Comparison of ENCODE assay signal across 30 cellular contexts in the genomic region with DNA sequence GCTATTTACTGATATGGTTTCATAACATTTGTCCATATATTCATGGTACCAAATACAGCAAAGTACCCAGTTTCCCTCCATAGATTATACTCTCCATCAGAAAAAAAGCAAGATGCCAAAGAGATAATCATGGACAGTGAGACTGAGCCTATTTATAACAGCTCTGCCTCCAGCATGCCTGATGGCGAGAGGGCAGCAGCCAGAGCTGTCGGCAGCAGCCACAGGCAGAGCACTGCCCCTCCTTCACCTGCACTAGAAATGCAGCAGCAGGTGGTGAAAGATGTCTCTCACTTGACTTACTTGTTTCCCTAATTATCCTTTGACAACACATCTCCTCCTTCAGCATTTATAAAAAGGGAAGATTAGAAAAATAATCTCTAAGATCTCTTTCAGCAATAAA.
"Had no signal": no experiment of that assay in that cellular context is flagged by ENCODE, and none has a peak within 500 bp of the region (broad histone marks: within the 10 kb centered on the region; RNA-seq: fewer than 3 reads in every experiment).

No MANE protein-coding gene starts in this region.

- H3K4me1 Mint-ChIP-seq: activated CD4-positive, alpha-beta T cell treated with anti-CD3 and anti-CD28 coated beads for 36 hours; natural killer cell; neural progenitor cell; stimulated activated naive B cell treated with anti-CD40 and anti-IgM and Interleukin-4, amounts not matched to agents 10 μg/mL and 1 μg/mL and 100 μg/mL, for 72 hours; T-cell had no signal

- H3K9ac ChIP-seq: neural progenitor cell had no signal

- H3K27me3 ChIP-seq: body of pancreas, gastrocnemius medialis, neural progenitor cell, stomach, thyroid gland, upper lobe of left lung, vagina had no signal

- H3K27ac Mint-ChIP-seq: activated CD4-positive, alpha-beta T cell treated with anti-CD3 and anti-CD28 coated beads for 36 hours; activated naive CD8-positive, alpha-beta T cell; activated T-cell treated with anti-CD3 and anti-CD28 coated beads, Interleukin-2, amount 50 U/mL, for 72 hours; effector memory CD8-positive, alpha-beta T cell; natural killer cell; neural progenitor cell; stimulated activated naive B cell treated with anti-CD40 and anti-IgM and Interleukin-4, amounts not matched to agents 10 μg/mL and 1 μg/mL and 100 μg/mL, for 72 hours; T-cell; T-helper 2 cell treated with Interferon-gamma antibody and Interleukin-4, amounts not matched to agents 5 μg/mL and 100 μg/mL, for 36 hours had no signal

- H3K4me3 ChIP-seq: body of pancreas, gastrocnemius medialis, lower lobe of right lung, neural progenitor cell, stomach, thyroid gland, upper lobe of left lung, vagina had no signal

- H3K4me3 Mint-ChIP-seq: activated CD4-positive, alpha-beta T cell treated with anti-CD3 and anti-CD28 coated beads for 36 hours; activated naive CD8-positive, alpha-beta T cell; activated T-cell treated with anti-CD3 and anti-CD28 coated beads, Interleukin-2, amount 50 U/mL, for 72 hours; effector memory CD8-positive, alpha-beta T cell; natural killer cell; neural progenitor cell; stimulated activated naive B cell treated with anti-CD40 and anti-IgM and Interleukin-4, amounts not matched to agents 10 μg/mL and 1 μg/mL and 100 μg/mL, for 72 hours; T-cell; T-helper 2 cell treated with Interferon-gamma antibody and Interleukin-4, amounts not matched to agents 5 μg/mL and 100 μg/mL, for 36 hours had no signal

- H3K9me3 Mint-ChIP-seq: activated T-cell treated with anti-CD3 and anti-CD28 coated beads, Interleukin-2, amount 50 U/mL, for 72 hours; effector memory CD8-positive, alpha-beta T cell; natural killer cell; neural progenitor cell; stimulated activated naive B cell treated with anti-CD40 and anti-IgM and Interleukin-4, amounts not matched to agents 10 μg/mL and 1 μg/mL and 100 μg/mL, for 72 hours; T-cell; T-helper 2 cell treated with Interferon-gamma antibody and Interleukin-4, amounts not matched to agents 5 μg/mL and 100 μg/mL, for 36 hours had no signal

- H3K36me3 Mint-ChIP-seq: natural killer cell, T-cell had no signal

- ATAC-seq: activated CD4-positive, alpha-beta T cell treated with anti-CD3 and anti-CD28 coated beads for 36 hours; activated T-cell treated with anti-CD3 and anti-CD28 coated beads, Interleukin-2, amount 50 U/mL, for 72 hours; body of pancreas; effector memory CD8-positive, alpha-beta T cell; lower lobe of right lung; natural killer cell; sciatic nerve; stimulated activated naive B cell treated with anti-CD40 and anti-IgM and Interleukin-4, amounts not matched to agents 10 μg/mL and 1 μg/mL and 100 μg/mL, for 72 hours; T-cell had no signal

- DNase-seq: activated CD4-positive, alpha-beta T cell treated with anti-CD3 and anti-CD28 coated beads for 36 hours; activated CD4-positive, alpha-beta T cell treated with anti-CD3 and anti-CD28 coated beads, Interleukin-2, amount 50 U/mL, for 4 hours; activated CD4-positive, CD25-positive, alpha-beta regulatory T cell; activated naive CD4-positive, alpha-beta T cell treated with Interleukin-2 at 50 U/mL for 16 hours; activated T-cell treated with anti-CD3 and anti-CD28 coated beads for 4 hours; activated T-cell treated with anti-CD3 and anti-CD28 coated beads, Interleukin-2, amount 50 U/mL, for 72 hours; anterior cingulate cortex; body of pancreas; cortex of kidney; effector memory CD8-positive, alpha-beta T cell; erythroblast; gastrocnemius medialis; glutamatergic neuron; lower lobe of right lung; mesenchymal stem cell; natural killer cell; occipital lobe; posterior cingulate gyrus; small intestine; stimulated activated CD4-positive, alpha-beta T cell treated with anti-CD3 and anti-CD28 coated beads, Interleukin-4, amount 100 ng/mL, for 24 hours; stimulated activated naive B cell treated with anti-CD40 and anti-IgM and Interleukin-4, amounts not matched to agents 10 μg/mL and 1 μg/mL and 100 μg/mL, for 72 hours; stomach; T-cell; thyroid gland had no signal

- H3K9me3 ChIP-seq: body of pancreas, gastrocnemius medialis, lower lobe of right lung, stomach, thyroid gland, upper lobe of left lung, vagina had no signal

- H3K4me1 ChIP-seq: body of pancreas, gastrocnemius medialis, lower lobe of right lung, neural progenitor cell, stomach, thyroid gland, upper lobe of left lung, vagina had no signal

- H3K27me3 Mint-ChIP-seq: activated CD4-positive, alpha-beta T cell treated with anti-CD3 and anti-CD28 coated beads for 36 hours; activated naive CD8-positive, alpha-beta T cell; effector memory CD8-positive, alpha-beta T cell; stimulated activated naive B cell treated with anti-CD40 and anti-IgM and Interleukin-4, amounts not matched to agents 10 μg/mL and 1 μg/mL and 100 μg/mL, for 72 hours; T-cell had no signal

- H3K27ac ChIP-seq: body of pancreas, gastrocnemius medialis, lower lobe of right lung, neural progenitor cell, stomach, thyroid gland, upper lobe of left lung, vagina had no signal
